In the genomic region with DNA sequence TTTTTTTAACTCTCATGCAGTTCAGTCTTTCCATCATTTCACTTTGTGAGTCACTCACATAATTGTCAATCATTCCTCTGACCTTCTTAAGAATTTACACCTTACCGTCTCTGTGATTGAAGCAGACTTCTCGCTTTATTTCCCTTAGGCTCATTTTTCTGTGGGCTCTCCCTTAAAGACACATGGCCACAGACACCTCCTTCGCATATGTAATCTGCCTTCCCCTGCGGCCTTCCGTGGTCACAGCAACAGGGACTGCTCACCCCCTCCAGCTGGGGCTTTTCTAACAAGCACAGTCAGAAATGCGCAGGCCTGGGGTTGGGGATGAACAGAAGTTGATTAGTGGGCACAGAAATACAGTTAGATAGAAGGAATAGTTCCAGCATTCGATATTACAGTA, we compare ENCODE assay signal across 14 cellular contexts. TPM values are rescaled to one million over a fixed set of nuclear protein-coding genes. Genes with fewer than 3 reads are reported as not detected.
DNase-seq lines count a peak whose midpoint lies in the region; ATAC-seq and TF ChIP-seq lines count a peak whose summit lies in the region.
"Had no signal": no experiment of that assay in that cellular context is flagged by ENCODE, and none has a peak within 500 bp of the region (broad histone marks: within the 10 kb centered on the region; RNA-seq: fewer than 3 reads in every experiment).

No MANE protein-coding gene starts in this region.

- H3K4me1 ChIP-seq in GM23338 (ENCODE audit: insufficient read depth) = peaks cover 3% of the 10 kb centered on the region; the same call in 1 of the 2 replicates
- H3K4me1 ChIP-seq: pancreas had no signal

- H3K4me2 ChIP-seq in GM23338 = no peak overlapping the region

- H3K27me3 Mint-ChIP-seq in GM23338 (ENCODE audit: insufficient read depth, low read depth, poor library complexity) = no peaks in the 10 kb centered on the region
- peaks cover 4% of the 10 kb centered on the region for H3K27me3 Mint-ChIP-seq in glutamatergic neuron (ENCODE audit: unreplicated experiment)

- TF ChIP-seq CTCF in GM23338 (conservative IDR thresholded peaks at IDR 0.05; ENCODE audit: low read depth in 2 of 2) (no peak), glutamatergic neuron (IDR thresholded peaks at IDR 0.05; ENCODE audit: partially characterized antibody, unreplicated experiment) (no peak)

- no peak overlapping the region for H2AFZ ChIP-seq in GM23338

- DNase-seq in GM23338 (ENCODE audit: low spot score) = peak; percentile 52
- peak; percentile 81 for DNase-seq in M059J (ENCODE audit: low read depth)
- peak; percentile 75 for DNase-seq in glutamatergic neuron
- DNase-seq in retina = peak; percentile 9
- no peak for DNase-seq in nucleus accumbens (lab: John Stamatoyannopoulos, UW)
- no peak for DNase-seq in NCI-H1092 (lab: John Stamatoyannopoulos, UW)
- no peak for DNase-seq in NCI-H1092 treated with DMSO at 0.1 percent for 48 hours (lab: John Stamatoyannopoulos, UW)
- DNase-seq: activated naive CD4-positive, alpha-beta T cell treated with Interleukin-2 at 50 U/mL for 16 hours; COR-L47; kidney; NCI-H146; NCI-H345; NK-92 treated with Interleukin-12 subunit alpha and Interleukin-12 subunit beta, amount 100 ng/mL, for 24 hours; pancreas had no signal

- peak; percentile 93 for ATAC-seq in GM23338
- ATAC-seq: pancreas had no signal

- H3K9me2 ChIP-seq in GM23338 (ENCODE audit: insufficient read depth) = no peaks in the 10 kb centered on the region

- H3K27ac Mint-ChIP-seq in GM23338 = peak overlapping the region; percentile 28
- peak overlapping the region; percentile 87 for H3K27ac Mint-ChIP-seq in glutamatergic neuron (ENCODE audit: unreplicated experiment)

- no peaks in the 10 kb centered on the region for H3K36me3 Mint-ChIP-seq in GM23338 (ENCODE audit: low read depth)
- H3K36me3 Mint-ChIP-seq in glutamatergic neuron (ENCODE audit: unreplicated experiment) = no peaks in the 10 kb centered on the region

- no peaks in the 10 kb centered on the region for H4K20me1 ChIP-seq in GM23338 (replicated peaks; ENCODE audit: insufficient read depth)

- H3K9me3 Mint-ChIP-seq in GM23338 (no peaks in the 10 kb centered on the region), glutamatergic neuron (ENCODE audit: unreplicated experiment) (peaks cover 3% of the 10 kb centered on the region)

- H3K4me1 Mint-ChIP-seq in GM23338 (peaks cover 7% of the 10 kb centered on the region), glutamatergic neuron (ENCODE audit: low read depth, unreplicated experiment) (peaks cover 12% of the 10 kb centered on the region)

- no peaks in the 10 kb centered on the region for H3K79me2 ChIP-seq in GM23338 (replicated peaks; ENCODE audit: insufficient read depth)

- H3K4me3 Mint-ChIP-seq in GM23338 (no peak overlapping the region), glutamatergic neuron (ENCODE audit: unreplicated experiment) (peak overlapping the region; percentile 12)

- H3F3A ChIP-seq in GM23338 (replicated peaks; ENCODE audit: low read depth) = no peaks in the 10 kb centered on the region

- H3K4me3 ChIP-seq in GM23338 = no peak overlapping the region
- H3K4me3 ChIP-seq: pancreas had no signal

- no peaks in the 10 kb centered on the region for H3K27me3 ChIP-seq in GM23338 (ENCODE audit: insufficient read depth)
- H3K27me3 ChIP-seq: pancreas had no signal

- H3K27ac ChIP-seq in GM23338 (ENCODE audit: low read depth) = peak overlapping the region; percentile 57; the same call in 1 of the 2 replicates
- H3K27ac ChIP-seq: pancreas had no signal

- no peaks in the 10 kb centered on the region for H3K36me3 ChIP-seq in GM23338 (ENCODE audit: insufficient read depth)

TF ChIP-seq in GM23338, 12 proteins besides CTCF, POLR2A, EP300 and RAD21:
- no peak for TF ChIP-seq ZNF114 (CRISPR knock-in tag; IDR thresholded peaks at IDR 0.05)

RNA-seq across cellular contexts. Expression of a gene that starts 23.0 kb away (rescaled TPM):
- 22.9 and 24.7 TPM in 2 replicates for total RNA-seq in GM23338 (2014; rRNA removed; shearing (Covaris generic))
- 17.4 and 18.8 TPM in 2 replicates for polyA plus RNA-seq in GM23338 (2016; fragmentation: Nextera tagmentation; extraction: Ambion mirVana)
- 20.6 and 34.7 TPM in 2 replicates for total RNA-seq in M059J (2014; rRNA removed; shearing (Covaris generic))
- 60.5 TPM for total RNA-seq in glutamatergic neuron (ENCODE audit: unreplicated experiment)

RNA-seq across cellular contexts. Expression of a gene that starts 56.5 kb away (rescaled TPM):
- 6.0 and 6.8 TPM in 2 replicates for total RNA-seq in GM23338 (2014; rRNA removed; shearing (Covaris generic))
- 3.1 and 3.3 TPM in 2 replicates for polyA plus RNA-seq in GM23338 (2016; fragmentation: Nextera tagmentation; extraction: Ambion mirVana)
- 19.5 and 25.5 TPM in 2 replicates for total RNA-seq in M059J (2014; rRNA removed; shearing (Covaris generic))
- total RNA-seq in glutamatergic neuron (ENCODE audit: unreplicated experiment) = 9.5 TPM

Comparison
In these comparisons a context has a peak if more than half of its experiments do, and no peak if none do; other contexts are left out.
1. DNase-seq: peak in GM23338 (single experiment), M059J (single experiment), glutamatergic neuron (single experiment) and retina (single experiment); none in nucleus accumbens (0 of 56), NCI-H1092 (single experiment) and NCI-H1092 treated with DMSO at 0.1 percent for 48 hours (single experiment).